Comparison of ENCODE assay signal across 1 cellular context in genomic region chr20:24984963-24985640, GRCh38.
TF ChIP-seq lines count a peak whose summit lies in the region.

No MANE protein-coding gene starts in this region.

TF ChIP-seq in WTC11, 78 proteins besides CTCF, POLR2A, EP300 and RAD21 (continued from another document):
- TF ChIP-seq, protein P1, sequence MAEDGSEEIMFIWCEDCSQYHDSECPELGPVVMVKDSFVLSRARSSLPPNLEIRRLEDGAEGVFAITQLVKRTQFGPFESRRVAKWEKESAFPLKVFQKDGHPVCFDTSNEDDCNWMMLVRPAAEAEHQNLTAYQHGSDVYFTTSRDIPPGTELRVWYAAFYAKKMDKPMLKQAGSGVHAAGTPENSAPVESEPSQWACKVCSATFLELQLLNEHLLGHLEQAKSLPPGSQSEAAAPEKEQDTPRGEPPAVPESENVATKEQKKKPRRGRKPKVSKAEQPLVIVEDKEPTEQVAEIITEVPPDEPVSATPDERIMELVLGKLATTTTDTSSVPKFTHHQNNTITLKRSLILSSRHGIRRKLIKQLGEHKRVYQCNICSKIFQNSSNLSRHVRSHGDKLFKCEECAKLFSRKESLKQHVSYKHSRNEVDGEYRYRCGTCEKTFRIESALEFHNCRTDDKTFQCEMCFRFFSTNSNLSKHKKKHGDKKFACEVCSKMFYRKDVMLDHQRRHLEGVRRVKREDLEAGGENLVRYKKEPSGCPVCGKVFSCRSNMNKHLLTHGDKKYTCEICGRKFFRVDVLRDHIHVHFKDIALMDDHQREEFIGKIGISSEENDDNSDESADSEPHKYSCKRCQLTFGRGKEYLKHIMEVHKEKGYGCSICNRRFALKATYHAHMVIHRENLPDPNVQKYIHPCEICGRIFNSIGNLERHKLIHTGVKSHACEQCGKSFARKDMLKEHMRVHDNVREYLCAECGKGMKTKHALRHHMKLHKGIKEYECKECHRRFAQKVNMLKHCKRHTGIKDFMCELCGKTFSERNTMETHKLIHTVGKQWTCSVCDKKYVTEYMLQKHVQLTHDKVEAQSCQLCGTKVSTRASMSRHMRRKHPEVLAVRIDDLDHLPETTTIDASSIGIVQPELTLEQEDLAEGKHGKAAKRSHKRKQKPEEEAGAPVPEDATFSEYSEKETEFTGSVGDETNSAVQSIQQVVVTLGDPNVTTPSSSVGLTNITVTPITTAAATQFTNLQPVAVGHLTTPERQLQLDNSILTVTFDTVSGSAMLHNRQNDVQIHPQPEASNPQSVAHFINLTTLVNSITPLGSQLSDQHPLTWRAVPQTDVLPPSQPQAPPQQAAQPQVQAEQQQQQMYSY (CRISPR knock-in tag; IDR thresholded peaks at IDR 0.05): no peak
